21 cellular contexts compared by ENCODE assay signal in the genomic region with DNA sequence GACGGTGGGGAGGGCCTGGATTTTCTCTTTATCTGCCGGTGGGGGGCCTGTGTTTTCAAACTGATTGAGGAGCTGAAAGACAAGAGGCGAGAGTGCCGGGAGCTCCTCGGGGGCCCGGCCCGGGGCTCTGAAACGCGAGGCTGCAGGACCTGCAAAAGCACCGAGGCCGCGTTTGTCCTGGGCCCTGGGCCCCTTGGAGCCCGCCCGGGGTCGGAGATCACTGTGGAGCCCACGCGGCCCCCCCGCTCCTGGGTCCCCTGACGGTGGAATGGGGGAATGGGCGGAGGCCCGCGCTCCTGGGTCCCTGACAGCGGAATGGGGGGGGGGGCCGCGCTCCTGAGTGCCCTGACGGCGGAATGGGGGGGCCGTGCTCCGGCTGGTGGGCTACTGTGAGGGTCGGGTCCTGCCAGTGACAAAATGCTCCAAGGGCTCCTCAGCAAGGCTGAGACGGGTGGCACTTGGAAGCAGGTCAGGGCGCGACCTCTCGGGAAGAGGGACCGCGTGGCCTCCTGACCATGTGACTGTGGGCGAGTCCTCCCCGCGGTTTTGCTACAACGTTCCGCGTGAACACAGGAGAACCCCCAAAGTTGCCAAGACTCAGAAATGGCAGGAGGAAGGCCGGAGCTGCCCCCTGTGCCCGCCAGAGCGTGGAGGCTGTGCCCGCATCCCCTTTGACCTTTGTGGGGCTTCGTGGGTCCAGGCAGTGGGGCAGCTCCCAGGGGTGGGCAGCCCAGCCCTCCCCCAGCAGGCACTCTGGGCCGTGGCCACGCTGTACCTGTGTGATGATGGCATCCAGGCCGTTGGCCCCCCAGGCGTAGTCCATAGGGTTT. TPM values are rescaled to one million over a fixed set of nuclear protein-coding genes. Genes with fewer than 3 reads are reported as not detected.
A peak's percentile ranks its signal among the peaks of the same experiment; 100 is the strongest.
DNase-seq lines count a peak whose midpoint lies in the region; ATAC-seq, FAIRE-seq and TF ChIP-seq lines count a peak whose summit lies in the region.
"Had no signal": no experiment of that assay in that cellular context is flagged by ENCODE, and none has a peak within 500 bp of the region (broad histone marks: within the 10 kb centered on the region; RNA-seq: fewer than 3 reads in every experiment).

No MANE protein-coding gene starts in this region.

- H2BK120ac ChIP-seq in trophoblast cell (ENCODE audit: insufficient read depth, low read length, poor library complexity), result no peak overlapping the region

- no TSS peak for BruUV-seq in HepG2 (replicated peaks; lab: Mats Ljungman, UMichigan)

- H3K27ac ChIP-seq in HepG2 (ENCODE audit: extremely low read length, insufficient read depth, low read length) (no peak overlapping the region), right lobe of liver (no peak overlapping the region), trophoblast cell (ENCODE audit: low read depth, low read length) (no peak overlapping the region)
- H3K27ac ChIP-seq: BLaER1 treated with 17β-estradiol and CSF1 and Interleukin-3, amounts not matched to agents 10 nM and 100 nM; HL-60 had no signal

- H4K12ac ChIP-seq in trophoblast cell (ENCODE audit: low read depth, low read length), result no peak overlapping the region

- ATAC-seq in HepG2 (no peak), right lobe of liver (no peak), GM18511 (IDR thresholded peaks at IDR 0.05; ENCODE audit: unreplicated experiment) (no peak), esophagus mucosa (no peak)
- ATAC-seq: GM12878 had no signal

- no peak overlapping the region for H3K23ac ChIP-seq in trophoblast cell (ENCODE audit: low read length)

- no peaks in the 10 kb centered on the region for H3K27me3 ChIP-seq in HepG2 (ENCODE audit: control insufficient read depth in 1 of 2, insufficient read depth in 2 of 2, low read length in 2 of 2)
- H3K27me3 ChIP-seq in right lobe of liver, result no peaks in the 10 kb centered on the region
- H3K27me3 ChIP-seq in trophoblast cell (ENCODE audit: insufficient read depth, low read length), result no peaks in the 10 kb centered on the region

- no peak overlapping the region for H4K8ac ChIP-seq in trophoblast cell (ENCODE audit: low read depth, low read length)

- H3K18ac ChIP-seq in trophoblast cell (ENCODE audit: low read length), result peak overlapping the region; percentile 17

- H3K36me3 ChIP-seq in HepG2 (replicated peaks in 1 of 2; ENCODE audit: control insufficient read depth in 1 of 2, insufficient read depth in 2 of 2, low read length in 2 of 2) (peaks cover 34 to 56% of the 10 kb centered on the region in 2 experiments; a peak in 4 of 5 replicates), right lobe of liver (peaks cover 0 to 67% (median 22%) of the 10 kb centered on the region in 4 donors), trophoblast cell (ENCODE audit: control insufficient read depth in 1 of 2, insufficient read depth in 2 of 2, low read length in 2 of 2) (peaks cover 85 to 86% of the 10 kb centered on the region in 2 experiments)

- intact Hi-C loops in HepG2 (cut with micrococcal nuclease; ENCODE audit: unreplicated experiment), result no loop called here
- intact Hi-C loops in right lobe of liver (cut with DNase I), result no loop called here

- H2BK12ac ChIP-seq in trophoblast cell (ENCODE audit: low read length), result no peak overlapping the region

- in situ Hi-C loops in HepG2 (cut with HindIII; ENCODE audit: extremely low pct_ligation_motif_present, low pct_unique_long_range_greater_than_20kb), result no loop called here

- no peak for FAIRE-seq in HepG2 (lab: Jason Lieb, UNC)
- FAIRE-seq: GM12878, GM18507 had no signal

- H3K4me3 ChIP-seq in HepG2 (replicated peaks in 1 of 3; ENCODE audit: insufficient read depth in 1 of 3, low read depth in 2 of 3, low read length in 3 of 3), result no peak overlapping the region
- H3K4me3 ChIP-seq in right lobe of liver, result no peak overlapping the region
- no peak overlapping the region for H3K4me3 ChIP-seq in trophoblast cell (ENCODE audit: low read depth, low read length)
- H3K4me3 ChIP-seq: BLaER1 treated with 17β-estradiol and CSF1 and Interleukin-3, amounts not matched to agents 10 nM and 100 nM; GM12878; HAP-1 had no signal

- no peak overlapping the region for H4K91ac ChIP-seq in trophoblast cell (ENCODE audit: low read depth, low read length)

- no peaks in the 10 kb centered on the region for H3K79me1 ChIP-seq in trophoblast cell (ENCODE audit: low read length)

- H3K79me2 ChIP-seq in HepG2 (ENCODE audit: insufficient read depth, low read length) (peaks cover 21% of the 10 kb centered on the region), trophoblast cell (ENCODE audit: control insufficient read depth, insufficient read depth, low read length, poor library complexity) (peaks cover 3% of the 10 kb centered on the region)

- H3K14ac ChIP-seq in trophoblast cell (ENCODE audit: low read length), result no peak overlapping the region

- POLR2A ChIA-PET in HepG2 (lab: Yijun Ruan, JAX), result no interaction called here

- H3K9me3 ChIP-seq in HepG2 (ENCODE audit: low read length) (no peaks in the 10 kb centered on the region), right lobe of liver (no peaks in the 10 kb centered on the region), trophoblast cell (ENCODE audit: insufficient read depth, low read depth, low read length) (peaks cover 5% of the 10 kb centered on the region)
- H3K9me3 ChIP-seq: BLaER1 treated with 17β-estradiol and CSF1 and Interleukin-3, amounts not matched to agents 10 nM and 100 nM; HAP-1 had no signal

- no peak overlapping the region for H2AK5ac ChIP-seq in trophoblast cell (ENCODE audit: low read length)

- TF ChIP-seq EP300 in HepG2 (IDR thresholded peaks at IDR 0.05; ENCODE audit: low read depth in 2 of 2, low read length in 2 of 2), result no peak
- no peak for TF ChIP-seq EP300 in HepG2 (CRISPR knock-in tag; IDR thresholded peaks at IDR 0.05; ENCODE audit: borderline replicate concordance)

- H3K4me1 ChIP-seq in HepG2 (ENCODE audit: insufficient read depth, low read length) (no peaks in the 10 kb centered on the region), right lobe of liver (no peaks in the 10 kb centered on the region), trophoblast cell (ENCODE audit: control insufficient read depth in 1 of 2, insufficient read depth in 2 of 2, low read length in 2 of 2) (no peaks in the 10 kb centered on the region)
- H3K4me1 ChIP-seq: HAP-1 had no signal

- no peak overlapping the region for H3K4ac ChIP-seq in trophoblast cell (ENCODE audit: low read depth, low read length)

- H3K4me2 ChIP-seq in HepG2 (ENCODE audit: low read depth, low read length) (no peak overlapping the region), trophoblast cell (ENCODE audit: low read length) (no peak overlapping the region)
- H3K4me2 ChIP-seq: BLaER1 treated with 17β-estradiol and CSF1 and Interleukin-3, amounts not matched to agents 10 nM and 100 nM had no signal

- H3K9ac ChIP-seq in HepG2 (ENCODE audit: insufficient read depth, low read depth, low read length) (no peak overlapping the region), trophoblast cell (ENCODE audit: low read length) (no peak overlapping the region)
- H3K9ac ChIP-seq: BLaER1 treated with 17β-estradiol and CSF1 and Interleukin-3, amounts not matched to agents 10 nM and 100 nM had no signal

- H4K20me1 ChIP-seq in HepG2 (ENCODE audit: insufficient read depth, low read length), result peaks cover 30% of the 10 kb centered on the region; the same call in 1 of the 2 replicates

- TF ChIP-seq CTCF in HepG2 (CRISPR knock-in tag; IDR thresholded peaks at IDR 0.05) (no peak), right lobe of liver (IDR thresholded peaks at IDR 0.05) (no peak)

- H2BK5ac ChIP-seq in trophoblast cell (ENCODE audit: low read depth, low read length, poor library complexity), result no peak overlapping the region

- WGBS in HepG2 (ENCODE audit: low lambda C conversion rate), result 97% methylated on average over 27 of the region's 51 CpGs
- 80% methylated on average over 2 of the region's 51 CpGs for WGBS in right lobe of liver (ENCODE audit: insufficient coverage, low coverage, low lambda C conversion rate, missing lambda C conversion rate)
- WGBS in trophoblast cell (ENCODE audit: extremely low coverage, insufficient coverage, insufficient read length), result no CpG with 5 or more reads among the region's 51 CpGs

- H2AFZ ChIP-seq in HepG2 (ENCODE audit: low read length) (no peak overlapping the region), trophoblast cell (ENCODE audit: insufficient read depth, low read length, poor library complexity) (no peak overlapping the region)

- TF ChIP-seq POLR2A in HepG2 (IDR thresholded peaks at IDR 0.05; ENCODE audit: insufficient read depth in 1 of 2, low read depth in 2 of 2, low read length in 2 of 2) (no peak), right lobe of liver (IDR thresholded peaks at IDR 0.05) (no peak)

- no peak for DNase-seq in HepG2 (ENCODE audit: low spot score)
- DNase-seq in right lobe of liver, result no peak
- DNase-seq in iPS-NIHi11 (ENCODE audit: low spot score), result peak; percentile 29
- DNase-seq in trophoblast cell, result no peak
- DNase-seq in NCI-H526 (lab: John Stamatoyannopoulos, UW), result no peak
- DNase-seq: ACHN; Calu3; CD4-positive, CD25-positive, alpha-beta regulatory T cell; DMS 273 treated with DMSO at 0.1 percent for 48 hours; GOT3; HFFc6; KBM-7 had no signal

- CTCF ChIA-PET in HepG2 (lab: Yijun Ruan, JAX; ENCODE audit: low intra/inter-chr PET ratio, low total read pairs), result no interaction called here

- no peak for TF ChIP-seq RAD21 in HepG2 (CRISPR knock-in tag; IDR thresholded peaks at IDR 0.05)

RNA-seq across cellular contexts. Expression of gene FGF22, which starts 9.4 kb away (rescaled TPM):
- total RNA-seq in HepG2 (2016; rRNA removed; fragmentation: Illumina TruSeq; extraction: Trizol) (0.24 TPM in 1 of 2 replicates, not detected in the other), right lobe of liver (under 1 TPM in 1 of 6 experiments, not detected in 5; 0.15 TPM), esophagus mucosa (0.12 TPM)
- not detected in 2 replicates for total RNA-seq in HepG2 (2016; cell fraction: cytosol; rRNA removed; fragmentation: Illumina TruSeq; extraction: Trizol; ENCODE audit: low read depth)
- total RNA-seq in HepG2 (2016; cell fraction: insoluble cytoplasmic fraction; rRNA removed; fragmentation: Illumina TruSeq; extraction: Trizol), result 0.09 TPM in 1 of 2 replicates, not detected in the other
- total RNA-seq in HepG2 (2016; cell fraction: membrane; rRNA removed; fragmentation: Illumina TruSeq; extraction: Trizol), result 0.17 and 0.19 TPM in 2 replicates
- total RNA-seq in HepG2 (2016; cell fraction: nucleus; rRNA removed; fragmentation: Illumina TruSeq; extraction: Trizol), result not detected in 2 replicates
- 0.07 TPM in 1 of 2 replicates, not detected in the other for polyA plus RNA-seq in HepG2 (2011; rRNA removed)
- polyA plus RNA-seq in HepG2 (2011; cell fraction: cytosol; rRNA removed), result not detected in 2 replicates
- polyA plus RNA-seq in HepG2 (2011; cell fraction: nucleus; rRNA removed), result not detected in 2 replicates
- polyA plus RNA-seq in HepG2 (2012), result 0.09 and 0.27 TPM in 2 replicates
- polyA plus RNA-seq in HepG2 (2016; cell fraction: cytosol; fragmentation: Illumina TruSeq; extraction: Trizol; ENCODE audit: low read depth), result 0.08 and 0.16 TPM in 2 replicates
- polyA plus RNA-seq in HepG2 (2016; cell fraction: insoluble cytoplasmic fraction; fragmentation: Illumina TruSeq; extraction: Trizol; ENCODE audit: low read depth), result not detected in 2 replicates
- polyA plus RNA-seq in HepG2 (2016; cell fraction: membrane; fragmentation: Illumina TruSeq; extraction: Trizol; ENCODE audit: low read depth), result 0.13 TPM in 1 of 2 replicates, not detected in the other
- polyA plus RNA-seq in HepG2 (2016; cell fraction: nucleus; fragmentation: Illumina TruSeq; extraction: Trizol; ENCODE audit: insufficient read depth, low read depth), result 0.33 TPM in 1 of 2 replicates, not detected in the other
- polyA minus RNA-seq in HepG2 (2011; rRNA and poly(A)+ RNA removed; ENCODE audit: low replicate concordance), result not detected in 2 replicates
- polyA minus RNA-seq in HepG2 (2011; cell fraction: cytosol; rRNA and poly(A)+ RNA removed), result not detected in 2 replicates
- not detected in 2 replicates for polyA minus RNA-seq in HepG2 (2011; cell fraction: nucleus; rRNA and poly(A)+ RNA removed)
- polyA plus RNA-seq in trophoblast cell (2013), result 0.47 and 0.48 TPM in 2 replicates
- total RNA-seq: A172, Daoy, GM12878 had no signal

RNA-seq across cellular contexts. Expression of gene RNF126, which starts 13.9 kb away (rescaled TPM):
- total RNA-seq in HepG2 (2016; rRNA removed; fragmentation: Illumina TruSeq; extraction: Trizol), result 18.5 and 34.0 TPM in 2 replicates
- 60.7 and 62.9 TPM in 2 replicates for total RNA-seq in HepG2 (2016; cell fraction: cytosol; rRNA removed; fragmentation: Illumina TruSeq; extraction: Trizol; ENCODE audit: low read depth)
- total RNA-seq in HepG2 (2016; cell fraction: insoluble cytoplasmic fraction; rRNA removed; fragmentation: Illumina TruSeq; extraction: Trizol), result 14.0 and 32.5 TPM in 2 replicates
- 51.8 and 70.5 TPM in 2 replicates for total RNA-seq in HepG2 (2016; cell fraction: membrane; rRNA removed; fragmentation: Illumina TruSeq; extraction: Trizol)
- 20.4 and 26.7 TPM in 2 replicates for total RNA-seq in HepG2 (2016; cell fraction: nucleus; rRNA removed; fragmentation: Illumina TruSeq; extraction: Trizol)
- 23.2 and 24.6 TPM in 2 replicates for polyA plus RNA-seq in HepG2 (2011; rRNA removed)
- 21.4 and 33.6 TPM in 2 replicates for polyA plus RNA-seq in HepG2 (2011; cell fraction: cytosol; rRNA removed)
- 96.9 and 98.7 TPM in 2 replicates for polyA plus RNA-seq in HepG2 (2011; cell fraction: nucleus; rRNA removed)
- 47.4 and 51.2 TPM in 2 replicates for polyA plus RNA-seq in HepG2 (2012)
- polyA plus RNA-seq in HepG2 (2016; cell fraction: cytosol; fragmentation: Illumina TruSeq; extraction: Trizol; ENCODE audit: low read depth), result 83.7 and 90.8 TPM in 2 replicates
- polyA plus RNA-seq in HepG2 (2016; cell fraction: insoluble cytoplasmic fraction; fragmentation: Illumina TruSeq; extraction: Trizol; ENCODE audit: low read depth), result 29.9 and 39.9 TPM in 2 replicates
- 79.7 and 88.6 TPM in 2 replicates for polyA plus RNA-seq in HepG2 (2016; cell fraction: membrane; fragmentation: Illumina TruSeq; extraction: Trizol; ENCODE audit: low read depth)
- 75.9 and 77.0 TPM in 2 replicates for polyA plus RNA-seq in HepG2 (2016; cell fraction: nucleus; fragmentation: Illumina TruSeq; extraction: Trizol; ENCODE audit: insufficient read depth, low read depth)
- polyA minus RNA-seq in HepG2 (2011; rRNA and poly(A)+ RNA removed; ENCODE audit: low replicate concordance), result 10.7 and 26.6 TPM in 2 replicates
- polyA minus RNA-seq in HepG2 (2011; cell fraction: cytosol; rRNA and poly(A)+ RNA removed), result 18.3 and 21.9 TPM in 2 replicates
- 28.0 and 36.3 TPM in 2 replicates for polyA minus RNA-seq in HepG2 (2011; cell fraction: nucleus; rRNA and poly(A)+ RNA removed)
- 10 to 100 TPM; 18.3 to 85.0 (median 28.8) TPM for total RNA-seq in right lobe of liver
- 70.7 and 73.5 TPM in 2 replicates for polyA plus RNA-seq in trophoblast cell (2013)
- 53.0 TPM for total RNA-seq in esophagus mucosa

RNA-seq across cellular contexts. Expression of gene POLRMT, which starts 15.8 kb away (rescaled TPM):
- 52.5 and 78.0 TPM in 2 replicates for total RNA-seq in HepG2 (2016; rRNA removed; fragmentation: Illumina TruSeq; extraction: Trizol)
- 14.6 and 16.3 TPM in 2 replicates for total RNA-seq in HepG2 (2016; cell fraction: cytosol; rRNA removed; fragmentation: Illumina TruSeq; extraction: Trizol; ENCODE audit: low read depth)
- 49.1 and 82.6 TPM in 2 replicates for total RNA-seq in HepG2 (2016; cell fraction: insoluble cytoplasmic fraction; rRNA removed; fragmentation: Illumina TruSeq; extraction: Trizol)
- 30.6 and 32.9 TPM in 2 replicates for total RNA-seq in HepG2 (2016; cell fraction: membrane; rRNA removed; fragmentation: Illumina TruSeq; extraction: Trizol)
- 53.4 and 70.1 TPM in 2 replicates for total RNA-seq in HepG2 (2016; cell fraction: nucleus; rRNA removed; fragmentation: Illumina TruSeq; extraction: Trizol)
- polyA plus RNA-seq in HepG2 (2011; rRNA removed), result 101 and 114 TPM in 2 replicates
- 20.8 and 36.5 TPM in 2 replicates for polyA plus RNA-seq in HepG2 (2011; cell fraction: cytosol; rRNA removed)
- polyA plus RNA-seq in HepG2 (2011; cell fraction: nucleus; rRNA removed), result 255 and 333 TPM in 2 replicates
- 52.2 and 65.7 TPM in 2 replicates for polyA plus RNA-seq in HepG2 (2012)
- polyA plus RNA-seq in HepG2 (2016; cell fraction: cytosol; fragmentation: Illumina TruSeq; extraction: Trizol; ENCODE audit: low read depth), result 16.5 and 17.7 TPM in 2 replicates
- polyA plus RNA-seq in HepG2 (2016; cell fraction: insoluble cytoplasmic fraction; fragmentation: Illumina TruSeq; extraction: Trizol; ENCODE audit: low read depth), result 70.9 and 71.7 TPM in 2 replicates
- polyA plus RNA-seq in HepG2 (2016; cell fraction: membrane; fragmentation: Illumina TruSeq; extraction: Trizol; ENCODE audit: low read depth), result 34.9 and 37.3 TPM in 2 replicates
- polyA plus RNA-seq in HepG2 (2016; cell fraction: nucleus; fragmentation: Illumina TruSeq; extraction: Trizol; ENCODE audit: insufficient read depth, low read depth), result 138 and 146 TPM in 2 replicates
- polyA minus RNA-seq in HepG2 (2011; rRNA and poly(A)+ RNA removed; ENCODE audit: low replicate concordance), result 247 and 377 TPM in 2 replicates
- 67.1 and 69.6 TPM in 2 replicates for polyA minus RNA-seq in HepG2 (2011; cell fraction: cytosol; rRNA and poly(A)+ RNA removed)
- 37.9 and 42.3 TPM in 2 replicates for polyA minus RNA-seq in HepG2 (2011; cell fraction: nucleus; rRNA and poly(A)+ RNA removed)
- 10 to 100 TPM; 25.9 to 42.9 (median 33.3) TPM for total RNA-seq in right lobe of liver
- polyA plus RNA-seq in trophoblast cell (2013), result 35.6 and 40.7 TPM in 2 replicates
- 24.5 TPM for total RNA-seq in esophagus mucosa

RNA-seq across cellular contexts. Expression of gene FSTL3, which starts 27.1 kb away (rescaled TPM):
- total RNA-seq in HepG2 (2016; rRNA removed; fragmentation: Illumina TruSeq; extraction: Trizol) (5.8 and 13.5 TPM in 2 replicates), right lobe of liver (10 to 100 TPM in 3 of 6 experiments, 1 to 10 TPM in 3; 4.2 to 18.7 (median 10.4) TPM), esophagus mucosa (3.3 TPM)
- 3.3 and 3.8 TPM in 2 replicates for total RNA-seq in HepG2 (2016; cell fraction: cytosol; rRNA removed; fragmentation: Illumina TruSeq; extraction: Trizol; ENCODE audit: low read depth)
- 4.6 and 14.2 TPM in 2 replicates for total RNA-seq in HepG2 (2016; cell fraction: insoluble cytoplasmic fraction; rRNA removed; fragmentation: Illumina TruSeq; extraction: Trizol)
- total RNA-seq in HepG2 (2016; cell fraction: membrane; rRNA removed; fragmentation: Illumina TruSeq; extraction: Trizol), result 7.0 and 8.2 TPM in 2 replicates
- total RNA-seq in HepG2 (2016; cell fraction: nucleus; rRNA removed; fragmentation: Illumina TruSeq; extraction: Trizol), result 11.9 and 15.2 TPM in 2 replicates
- 15.6 and 30.9 TPM in 2 replicates for polyA plus RNA-seq in HepG2 (2011; rRNA removed)
- 24.5 and 32.7 TPM in 2 replicates for polyA plus RNA-seq in HepG2 (2011; cell fraction: cytosol; rRNA removed)
- 151 and 166 TPM in 2 replicates for polyA plus RNA-seq in HepG2 (2011; cell fraction: nucleus; rRNA removed)
- 19.0 and 28.0 TPM in 2 replicates for polyA plus RNA-seq in HepG2 (2012)
- polyA plus RNA-seq in HepG2 (2016; cell fraction: cytosol; fragmentation: Illumina TruSeq; extraction: Trizol; ENCODE audit: low read depth), result 3.1 and 4.0 TPM in 2 replicates
- 6.4 and 7.0 TPM in 2 replicates for polyA plus RNA-seq in HepG2 (2016; cell fraction: insoluble cytoplasmic fraction; fragmentation: Illumina TruSeq; extraction: Trizol; ENCODE audit: low read depth)
- 5.8 and 6.2 TPM in 2 replicates for polyA plus RNA-seq in HepG2 (2016; cell fraction: membrane; fragmentation: Illumina TruSeq; extraction: Trizol; ENCODE audit: low read depth)
- 30.9 and 40.0 TPM in 2 replicates for polyA plus RNA-seq in HepG2 (2016; cell fraction: nucleus; fragmentation: Illumina TruSeq; extraction: Trizol; ENCODE audit: insufficient read depth, low read depth)
- 28.2 and 70.2 TPM in 2 replicates for polyA minus RNA-seq in HepG2 (2011; rRNA and poly(A)+ RNA removed; ENCODE audit: low replicate concordance)
- 10.6 and 21.0 TPM in 2 replicates for polyA minus RNA-seq in HepG2 (2011; cell fraction: cytosol; rRNA and poly(A)+ RNA removed)
- 6.8 and 7.9 TPM in 2 replicates for polyA minus RNA-seq in HepG2 (2011; cell fraction: nucleus; rRNA and poly(A)+ RNA removed)
- polyA plus RNA-seq in trophoblast cell (2013), result 15.0 and 16.0 TPM in 2 replicates

RNA-seq across cellular contexts. Expression of gene PRSS57, which starts 46.1 kb away (rescaled TPM):
- total RNA-seq in HepG2 (2016; rRNA removed; fragmentation: Illumina TruSeq; extraction: Trizol) (not detected in 2 replicates), right lobe of liver (under 1 TPM in 1 of 6 experiments, not detected in 5; 0.20 TPM), esophagus mucosa (not detected)
- total RNA-seq in HepG2 (2016; cell fraction: cytosol; rRNA removed; fragmentation: Illumina TruSeq; extraction: Trizol; ENCODE audit: low read depth), result not detected in 2 replicates
- not detected in 2 replicates for total RNA-seq in HepG2 (2016; cell fraction: insoluble cytoplasmic fraction; rRNA removed; fragmentation: Illumina TruSeq; extraction: Trizol)
- not detected in 2 replicates for total RNA-seq in HepG2 (2016; cell fraction: membrane; rRNA removed; fragmentation: Illumina TruSeq; extraction: Trizol)
- total RNA-seq in HepG2 (2016; cell fraction: nucleus; rRNA removed; fragmentation: Illumina TruSeq; extraction: Trizol), result not detected in 2 replicates
- 0.12 and 0.20 TPM in 2 replicates for polyA plus RNA-seq in HepG2 (2011; rRNA removed)
- 0.10 and 0.20 TPM in 2 replicates for polyA plus RNA-seq in HepG2 (2011; cell fraction: cytosol; rRNA removed)
- polyA plus RNA-seq in HepG2 (2011; cell fraction: nucleus; rRNA removed), result not detected in 2 replicates
- polyA plus RNA-seq in HepG2 (2012), result 0.13 and 0.16 TPM in 2 replicates
- polyA plus RNA-seq in HepG2 (2016; cell fraction: cytosol; fragmentation: Illumina TruSeq; extraction: Trizol; ENCODE audit: low read depth), result not detected in 2 replicates
- not detected in 2 replicates for polyA plus RNA-seq in HepG2 (2016; cell fraction: insoluble cytoplasmic fraction; fragmentation: Illumina TruSeq; extraction: Trizol; ENCODE audit: low read depth)
- not detected in 2 replicates for polyA plus RNA-seq in HepG2 (2016; cell fraction: membrane; fragmentation: Illumina TruSeq; extraction: Trizol; ENCODE audit: low read depth)
- polyA plus RNA-seq in HepG2 (2016; cell fraction: nucleus; fragmentation: Illumina TruSeq; extraction: Trizol; ENCODE audit: insufficient read depth, low read depth), result not detected in 2 replicates
- polyA minus RNA-seq in HepG2 (2011; rRNA and poly(A)+ RNA removed; ENCODE audit: low replicate concordance), result not detected in 2 replicates
- not detected in 2 replicates for polyA minus RNA-seq in HepG2 (2011; cell fraction: cytosol; rRNA and poly(A)+ RNA removed)
- polyA minus RNA-seq in HepG2 (2011; cell fraction: nucleus; rRNA and poly(A)+ RNA removed), result not detected in 2 replicates
- polyA plus RNA-seq in trophoblast cell (2013), result 0.04 TPM in 1 of 2 replicates, not detected in the other
- total RNA-seq: A172, Calu3, Daoy, GM12878, HFFc6 had no signal
- polyA plus RNA-seq: CD4-positive, CD25-positive, alpha-beta regulatory T cell; GM12878 had no signal
